In the genomic region with DNA sequence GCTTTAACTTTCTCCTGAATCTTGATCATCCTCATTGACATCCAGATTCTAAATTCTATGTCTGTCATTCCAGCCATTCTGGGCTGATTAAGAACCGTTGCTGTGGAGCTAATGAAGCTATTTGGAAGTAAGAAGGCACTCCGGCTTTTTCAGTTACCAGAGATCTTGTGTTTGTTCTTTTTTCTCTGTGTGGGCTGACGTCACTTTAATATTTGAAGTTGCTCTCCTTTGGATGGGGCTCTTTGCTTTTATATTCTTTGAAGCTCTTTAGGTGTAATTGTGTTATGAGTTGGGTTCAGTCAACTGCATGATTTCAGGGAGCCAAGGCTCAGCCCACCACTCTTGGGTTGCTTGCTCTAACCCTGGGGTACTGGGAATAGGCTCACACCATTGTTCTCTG, we compare ENCODE assay signal across 5 cellular contexts.
"Had no signal": no experiment of that assay in that cellular context is flagged by ENCODE, and none has a peak within 500 bp of the region (broad histone marks: within the 10 kb centered on the region; RNA-seq: fewer than 3 reads in every experiment).

No MANE protein-coding gene starts in this region.

- DNase-seq: IMR-90, KBM-7, KG1 had no signal

- ATAC-seq: K562 had no signal

- FAIRE-seq: K562 had no signal

- H3K4me3 ChIP-seq: K562 had no signal

- H3K27ac ChIP-seq: HL-60 had no signal
